ENCODE assay signal across 26 cellular contexts in the genomic region with DNA sequence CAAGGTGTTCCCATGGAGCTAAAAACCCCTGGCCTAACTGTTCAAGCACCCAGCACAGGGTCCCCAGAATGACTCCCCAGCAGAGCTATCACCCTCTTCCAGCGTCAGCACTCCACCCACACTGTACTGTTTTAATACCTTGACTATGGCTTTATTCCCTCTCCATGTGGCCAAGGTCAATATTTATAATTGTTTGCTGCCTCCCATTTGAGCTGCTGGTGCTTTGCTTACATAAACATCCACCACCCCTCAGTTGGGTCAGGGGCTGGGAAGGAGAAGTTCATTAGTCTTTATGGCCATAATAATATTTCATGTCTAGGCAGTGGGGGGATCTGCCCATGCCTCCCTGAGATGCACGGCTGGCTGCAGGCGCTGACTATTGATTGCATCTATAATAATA.
"Had no signal": no experiment of that assay in that cellular context is flagged by ENCODE, and none has a peak within 500 bp of the region (broad histone marks: within the 10 kb centered on the region; RNA-seq: fewer than 3 reads in every experiment).

No MANE protein-coding gene starts in this region.

- H3K4me3 ChIP-seq: adrenal gland, MG63, SK-N-MC had no signal

- ATAC-seq: activated T-cell treated with anti-CD3 and anti-CD28 coated beads, Interleukin-2, amount 50 U/mL, for 4 hours; T-cell had no signal

- H3K27ac Mint-ChIP-seq: activated B cell treated with CpG ODN at 0.5 μM for 24 hours; activated CD4-positive, alpha-beta memory T cell treated with anti-CD3 and anti-CD28 coated beads for 36 hours; activated CD4-positive, alpha-beta T cell treated with anti-CD3 and anti-CD28 coated beads, Interleukin-2, amount 10 ng/mL, durations not matched to agents 24 days and 14 days; activated naive CD4-positive, alpha-beta T cell treated with anti-CD3 and anti-CD28 coated beads for 36 hours; activated naive CD8-positive, alpha-beta T cell; T-cell had no signal

- H3K4me1 Mint-ChIP-seq: activated B cell treated with CpG ODN at 0.5 μM for 24 hours had no signal

- H3K4me3 Mint-ChIP-seq: activated B cell treated with CpG ODN at 0.5 μM for 24 hours; activated CD4-positive, alpha-beta memory T cell treated with anti-CD3 and anti-CD28 coated beads for 36 hours; activated CD4-positive, alpha-beta T cell treated with anti-CD3 and anti-CD28 coated beads, Interleukin-2, amount 10 ng/mL, durations not matched to agents 24 days and 14 days; activated naive CD4-positive, alpha-beta T cell treated with anti-CD3 and anti-CD28 coated beads for 36 hours; activated naive CD8-positive, alpha-beta T cell; activated T-cell treated with anti-CD3 and anti-CD28 coated beads, Interleukin-2, amount 50 U/mL, for 4 hours; T-cell had no signal

- FAIRE-seq: colon, TTC549 had no signal

- H3K36me3 Mint-ChIP-seq: activated naive CD8-positive, alpha-beta T cell; T-cell had no signal

- H3K27me3 Mint-ChIP-seq: activated CD4-positive, alpha-beta T cell treated with anti-CD3 and anti-CD28 coated beads, Interleukin-2, amount 10 ng/mL, durations not matched to agents 24 days and 14 days; activated naive CD8-positive, alpha-beta T cell had no signal

- DNase-seq: activated B cell treated with CpG ODN at 0.5 μM for 24 hours; activated CD4-positive, alpha-beta memory T cell treated with anti-CD3 and anti-CD28 coated beads for 36 hours; activated CD4-positive, alpha-beta T cell treated with anti-CD3 and anti-CD28 coated beads for 1 hour; activated CD4-positive, alpha-beta T cell treated with anti-CD3 and anti-CD28 coated beads, Interleukin-2, amount 10 ng/mL, durations not matched to agents 24 days and 14 days; activated CD8-positive, alpha-beta memory T cell treated with anti-CD3 and anti-CD28 coated beads for 24 hours; activated gamma-delta T cell; activated naive CD4-positive, alpha-beta T cell treated with anti-CD3 and anti-CD28 coated beads for 36 hours; activated T-cell treated with anti-CD3 and anti-CD28 coated beads, Interleukin-2, amount 50 U/mL, for 4 hours; anterior cingulate cortex; cerebellar nuclear complex; MG63; MV-4-11; NCI-H1092 treated with DMSO at 0.1 percent for 48 hours; NCI-H1417 treated with DMSO at 0.1 percent for 48 hours; NCI-H187; NCI-H2081; NCI-H2171; NCI-H446; T-cell; T-helper 2 cell; T1000 had no signal
